ENCODE assay signal across 8 cellular contexts in genomic region chr1:8702848-8703810, GRCh38.
A peak's percentile ranks its signal among the peaks of the same experiment; 100 is the strongest.
DNase-seq lines count a peak whose midpoint lies in the region; ATAC-seq, FAIRE-seq and TF ChIP-seq lines count a peak whose summit lies in the region.

No MANE protein-coding gene starts in this region.

- H3K27ac ChIP-seq in smooth muscle cell (ENCODE audit: low read depth): peak overlapping the region; percentile 81

- ATAC-seq in GM18867 (IDR thresholded peaks at IDR 0.05; ENCODE audit: unreplicated experiment): peak; percentile 72
- ATAC-seq in HG03103 (IDR thresholded peaks at IDR 0.05; ENCODE audit: low read depth, unreplicated experiment): peak; percentile 61
- peak; percentile 86 for ATAC-seq in WTC11

- peaks cover 47% of the 10 kb centered on the region for H4K20me1 ChIP-seq in smooth muscle cell (ENCODE audit: low read depth)

- H3K27me3 Mint-ChIP-seq in WTC11 (ENCODE audit: low read depth): no peaks in the 10 kb centered on the region

- peak overlapping the region; percentile 92 for H3K4me3 Mint-ChIP-seq in WTC11

- no peaks in the 10 kb centered on the region for H3K9me3 ChIP-seq in smooth muscle cell (replicated peaks; ENCODE audit: low read depth)

- peak overlapping the region; percentile 95 for H3K27ac Mint-ChIP-seq in WTC11

- H3K9ac ChIP-seq in smooth muscle cell (ENCODE audit: low read depth): peak overlapping the region; percentile 67

- no peaks in the 10 kb centered on the region for H3K9me3 Mint-ChIP-seq in WTC11

- H3K36me3 ChIP-seq in smooth muscle cell (ENCODE audit: low read depth): no peaks in the 10 kb centered on the region

- DNase-seq in AG04449 (ENCODE audit: low read depth, low spot score): no peak
- peak; percentile 98 for DNase-seq in NCI-H2196 treated with DMSO at 0.1 percent for 48 hours (lab: John Stamatoyannopoulos, UW; ENCODE audit: unreplicated experiment)
- peak; percentile 87 for DNase-seq in WTC11 (ENCODE audit: low spot score)
- peak; percentile 89 for DNase-seq in cerebellar cortex (ENCODE audit: low spot score)
- peak; percentile 74 for DNase-seq in smooth muscle cell (lab: John Stamatoyannopoulos, UW; ENCODE audit: unreplicated experiment)

- peaks cover 70% of the 10 kb centered on the region for H3K79me2 ChIP-seq in smooth muscle cell (ENCODE audit: low read depth)

- H3K4me2 ChIP-seq in smooth muscle cell: peak overlapping the region; percentile 94

- no peaks in the 10 kb centered on the region for H3K27me3 ChIP-seq in smooth muscle cell (ENCODE audit: low read depth)

- H3K4me1 Mint-ChIP-seq in WTC11: peaks cover 65% of the 10 kb centered on the region

- H3F3A ChIP-seq in smooth muscle cell (ENCODE audit: low read depth): peaks cover 34% of the 10 kb centered on the region

- H3K4me1 ChIP-seq in smooth muscle cell (ENCODE audit: low read depth): peaks cover 60% of the 10 kb centered on the region

- H3K36me3 Mint-ChIP-seq in WTC11: no peaks in the 10 kb centered on the region

- under 1% methylated on average over 65 of the region's 88 CpGs for WGBS in smooth muscle cell (ENCODE audit: low lambda C conversion rate)

- peak; percentile 88 for FAIRE-seq in islet of Langerhans (lab: Jason Lieb, UNC)

- H3K4me3 ChIP-seq in AG04449 (ENCODE audit: low read depth, low read length): peak overlapping the region; percentile 59
- peak overlapping the region; percentile 88 for H3K4me3 ChIP-seq in smooth muscle cell

- POLR2A ChIA-PET in AG04449 (lab: Yijun Ruan, JAX): interaction anchor here (0.5 to 1.6 kb wide), 8 partner anchors 8 to 279 kb away, joined by 3 to 9 read pairs (median 3); partner anchors contain the start of gene ENO1
- POLR2A ChIA-PET in WTC11 (lab: Charles Lee): interaction anchor here (0.5 to 1.8 kb wide), 8 partner anchors 9 to 295 kb away, joined by 3 to 5 read pairs (median 4); no protein-coding TSS in a partner anchor

- CTCF ChIA-PET in AG04449 (lab: Yijun Ruan, JAX): interaction anchor here (0.9 to 5.5 kb wide), 8 partner anchors 15 to 302 kb away, joined by 3 to 29 read pairs (median 8); no protein-coding TSS in a partner anchor
- CTCF ChIA-PET in WTC11 (lab: Charles Lee): interaction anchor here (0.5 to 2.7 kb wide), 10 partner anchors 16 to 435 kb away, joined by 3 to 14 read pairs (median 4); partner anchors contain the start of gene RERE

- peak; percentile 24 for TF ChIP-seq CTCF in AG04449 (IDR thresholded peaks at IDR 0.05; ENCODE audit: insufficient read depth, low read length, missing control alignments)
- TF ChIP-seq CTCF in WTC11 (IDR thresholded peaks at IDR 0.05): no peak
- no peak for TF ChIP-seq CTCF in smooth muscle cell (IDR thresholded peaks at IDR 0.05; ENCODE audit: borderline replicate concordance, insufficient read depth, poor library complexity, severe bottlenecking)

- no peak overlapping the region for H2AFZ ChIP-seq in smooth muscle cell (ENCODE audit: low read depth)

TF ChIP-seq in WTC11, 78 proteins besides CTCF, POLR2A, EP300 and RAD21 (continues in another document):
- TF ChIP-seq ATF3 (CRISPR knock-in tag; conservative IDR thresholded peaks at IDR 0.05) (no peak), FOXP1 (CRISPR knock-in tag; IDR thresholded peaks at IDR 0.05; ENCODE audit: borderline replicate concordance) (0 out of 2 replicates have a peak, but pooled peaks have one; percentile 72), CBFB (CRISPR knock-in tag; IDR thresholded peaks at IDR 0.05; ENCODE audit: low read depth) (no peak), MAX (CRISPR knock-in tag; IDR thresholded peaks at IDR 0.05) (no peak), ZSCAN18 (CRISPR knock-in tag; IDR thresholded peaks at IDR 0.05) (no peak), ZNF423 (CRISPR knock-in tag; IDR thresholded peaks at IDR 0.05) (peak; percentile 7; the same call in 1 of the 2 replicates), EMX1 (CRISPR knock-in tag; IDR thresholded peaks at IDR 0.05) (no peak), ETV6 (CRISPR knock-in tag; IDR thresholded peaks at IDR 0.05) (0 out of 2 replicates have a peak, but pooled peaks have one; percentile 37), NR1H2 (CRISPR knock-in tag; IDR thresholded peaks at IDR 0.05) (no peak), SOX15 (CRISPR knock-in tag; IDR thresholded peaks at IDR 0.05) (no peak), RELA (CRISPR knock-in tag; IDR thresholded peaks at IDR 0.05; ENCODE audit: borderline replicate concordance) (no peak), FOXK1 (CRISPR knock-in tag; IDR thresholded peaks at IDR 0.05) (no peak), ZNF121 (CRISPR knock-in tag; IDR thresholded peaks at IDR 0.05) (peak; percentile 79), MXD4 (CRISPR knock-in tag; IDR thresholded peaks at IDR 0.05; ENCODE audit: borderline replicate concordance) (no peak), TP53 (CRISPR knock-in tag; IDR thresholded peaks at IDR 0.05) (0 out of 2 replicates have a peak, but pooled peaks have one; percentile 78), JUN (CRISPR knock-in tag; IDR thresholded peaks at IDR 0.05) (0 out of 2 replicates have a peak, but pooled peaks have one; percentile 25), GRHL2 (CRISPR knock-in tag; IDR thresholded peaks at IDR 0.05; ENCODE audit: insufficient replicate concordance, severe bottlenecking) (no peak), ZNF671 (CRISPR knock-in tag; IDR thresholded peaks at IDR 0.05) (0 out of 2 replicates have a peak, but pooled peaks have one; percentile 71), ZNF232 (CRISPR knock-in tag; IDR thresholded peaks at IDR 0.05) (no peak), PRRX2 (CRISPR knock-in tag; IDR thresholded peaks at IDR 0.05) (no peak; the same call in 1 of the 2 replicates), ZNF396 (CRISPR knock-in tag; IDR thresholded peaks at IDR 0.05; ENCODE audit: borderline replicate concordance) (no peak), E2F1 (CRISPR knock-in tag; IDR thresholded peaks at IDR 0.05) (no peak), ZNF281 (CRISPR knock-in tag; IDR thresholded peaks at IDR 0.05) (no peak)
